In genomic region chr16:47921535-47921934, GRCh38 we compare ENCODE assay signal across 18 cellular contexts.
A peak's percentile ranks its signal among the peaks of the same experiment; 100 is the strongest.
DNase-seq lines count a peak whose midpoint lies in the region; TF ChIP-seq lines count a peak whose summit lies in the region.
"Had no signal": no experiment of that assay in that cellular context is flagged by ENCODE, and none has a peak within 500 bp of the region (broad histone marks: within the 10 kb centered on the region; RNA-seq: fewer than 3 reads in every experiment).

No MANE protein-coding gene starts in this region.

- no peak overlapping the region for H3K27ac ChIP-seq in mammary epithelial cell (ENCODE audit: insufficient read depth, low read depth, low read length)
- H3K27ac ChIP-seq in VCaP = peak overlapping the region; percentile 54
- H3K27ac ChIP-seq: BLaER1, C4-2B had no signal

- TF ChIP-seq CTCF in mammary epithelial cell (conservative IDR thresholded peaks at IDR 0.05 in 1 of 2, IDR thresholded peaks at IDR 0.05 in 1 of 2; ENCODE audit: extremely low read depth in 1 of 2, insufficient read depth in 1 of 2, low read depth in 1 of 2, low read length in 2 of 2) (no peak), MCF 10A (IDR thresholded peaks at IDR 0.05; ENCODE audit: unreplicated experiment) (no peak), VCaP (conservative IDR thresholded peaks at IDR 0.05) (no peak), endothelial cell (IDR thresholded peaks at IDR 0.05; ENCODE audit: unreplicated experiment) (no peak)

- CTCF ChIA-PET in mammary epithelial cell (lab: Charles Lee; ENCODE audit: low non-redundant PET) (no interaction called here), MCF 10A (lab: Yijun Ruan, JAX) (no interaction called here)

- H3K36me3 ChIP-seq in mammary epithelial cell (ENCODE audit: insufficient read depth, low read length) = no peaks in the 10 kb centered on the region
- H3K36me3 ChIP-seq: BLaER1, HAP-1 had no signal

- intact Hi-C loops in mammary epithelial cell (cut with micrococcal nuclease) (no loop called here), MCF 10A (cut with micrococcal nuclease) (no loop called here)

- H4K20me1 ChIP-seq in mammary epithelial cell (ENCODE audit: insufficient read depth, low read length) = no peaks in the 10 kb centered on the region
- H4K20me1 ChIP-seq: BLaER1 had no signal

- in situ Hi-C loops in mammary epithelial cell (cut with MboI; ENCODE audit: low sequenced_read_pairs in 2 of 2) = no loop called here

- H3K27ac Mint-ChIP-seq in MCF 10A (ENCODE audit: low read depth, unreplicated experiment) = no peak overlapping the region
- no peak overlapping the region for H3K27ac Mint-ChIP-seq in endothelial cell (ENCODE audit: unreplicated experiment)
- H3K27ac Mint-ChIP-seq: B cell; CD4-positive, CD25-positive, alpha-beta regulatory T cell; CD8-positive, alpha-beta T cell; HFFc6 had no signal

- 0% methylated on average over 1 of the region's 1 CpG for WGBS in mammary epithelial cell (ENCODE audit: low coverage, missing lambda C conversion rate)

- H3K9me3 ChIP-seq in mammary epithelial cell (replicated peaks; ENCODE audit: insufficient read depth, low read length) = no peaks in the 10 kb centered on the region
- H3K9me3 ChIP-seq: BLaER1, Caco-2, HAP-1 had no signal

- H3K9me3 Mint-ChIP-seq in MCF 10A (ENCODE audit: unreplicated experiment) = no peaks in the 10 kb centered on the region
- no peaks in the 10 kb centered on the region for H3K9me3 Mint-ChIP-seq in endothelial cell (ENCODE audit: unreplicated experiment)
- H3K9me3 Mint-ChIP-seq: CD8-positive, alpha-beta T cell; HFFc6 had no signal

- no peak overlapping the region for H3K4me3 ChIP-seq in mammary epithelial cell (replicated peaks in 1 of 3; ENCODE audit: insufficient read depth in 1 of 3, low read depth in 2 of 3, low read length in 3 of 3)
- H3K4me3 ChIP-seq: BLaER1, HAP-1 had no signal

- no peaks in the 10 kb centered on the region for H3K27me3 Mint-ChIP-seq in MCF 10A (ENCODE audit: insufficient read depth, unreplicated experiment)
- H3K27me3 Mint-ChIP-seq in endothelial cell (ENCODE audit: unreplicated experiment) = no peaks in the 10 kb centered on the region
- H3K27me3 Mint-ChIP-seq: B cell had no signal

- no peaks in the 10 kb centered on the region for H3K79me2 ChIP-seq in mammary epithelial cell (ENCODE audit: insufficient read depth, low read length)

- POLR2A ChIA-PET in MCF 10A (lab: Yijun Ruan, JAX) = no interaction called here

- H3K4me1 ChIP-seq in mammary epithelial cell (ENCODE audit: insufficient read depth, low read length) = peaks cover 3% of the 10 kb centered on the region
- H3K4me1 ChIP-seq: HAP-1 had no signal

- H3K4me3 Mint-ChIP-seq in MCF 10A (ENCODE audit: unreplicated experiment) = no peak overlapping the region
- H3K4me3 Mint-ChIP-seq in endothelial cell (ENCODE audit: unreplicated experiment) = no peak overlapping the region
- H3K4me3 Mint-ChIP-seq: B cell; CD4-positive, CD25-positive, alpha-beta regulatory T cell; CD8-positive, alpha-beta T cell; HFFc6 had no signal

- BruUV-seq in mammary epithelial cell (replicated peaks; lab: Mats Ljungman, UMichigan) (no TSS peak), MCF 10A (replicated peaks; lab: Mats Ljungman, UMichigan) (no TSS peak)

- dilution Hi-C loops in mammary epithelial cell (cut with HindIII; ENCODE audit: low sequenced_read_pairs) = no loop called here

- DNase-seq in mammary epithelial cell (peak; percentile 54), MCF 10A (ENCODE audit: unreplicated experiment) (no peak), M059J (ENCODE audit: low read depth) (peak; percentile 24), endothelial cell (ENCODE audit: low spot score) (no peak), kidney tubule cell (ENCODE audit: low spot score) (no peak)
- DNase-seq: Caco-2; CD4-positive, CD25-positive, alpha-beta regulatory T cell; CD8-positive, alpha-beta T cell; DMS153; DMS79 treated with DMSO at 0.1 percent for 48 hours; GF-D8; GOT3; HFFc6 had no signal

- no peaks in the 10 kb centered on the region for H3K27me3 ChIP-seq in mammary epithelial cell (ENCODE audit: insufficient read depth, low read length)
- H3K27me3 ChIP-seq: BLaER1 had no signal

- no peak overlapping the region for H3K9ac ChIP-seq in mammary epithelial cell (ENCODE audit: insufficient read depth, low read length)
- H3K9ac ChIP-seq: BLaER1 had no signal

- H3K4me2 ChIP-seq in mammary epithelial cell (ENCODE audit: insufficient read depth, low read depth, low read length) = no peak overlapping the region
- H3K4me2 ChIP-seq: BLaER1 had no signal

- H3K36me3 Mint-ChIP-seq in MCF 10A (ENCODE audit: insufficient read depth, unreplicated experiment) = no peaks in the 10 kb centered on the region
- H3K36me3 Mint-ChIP-seq in endothelial cell (ENCODE audit: low read depth, unreplicated experiment) = no peaks in the 10 kb centered on the region
- H3K36me3 Mint-ChIP-seq: CD4-positive, CD25-positive, alpha-beta regulatory T cell; CD8-positive, alpha-beta T cell had no signal

- no peak overlapping the region for H2AFZ ChIP-seq in mammary epithelial cell (ENCODE audit: low read depth, low read length)

- no peaks in the 10 kb centered on the region for H3K4me1 Mint-ChIP-seq in MCF 10A (ENCODE audit: insufficient read depth, unreplicated experiment)
- no peaks in the 10 kb centered on the region for H3K4me1 Mint-ChIP-seq in endothelial cell (ENCODE audit: unreplicated experiment)
- H3K4me1 Mint-ChIP-seq: B cell; CD4-positive, CD25-positive, alpha-beta regulatory T cell had no signal

Comparison
In these comparisons a context has a peak if more than half of its experiments do, and no peak if none do; other contexts are left out.
1. DNase-seq: peak in mammary epithelial cell (single experiment) and M059J (single experiment); none in MCF 10A (single experiment), endothelial cell (single experiment) and kidney tubule cell (single experiment).